In the genomic region with DNA sequence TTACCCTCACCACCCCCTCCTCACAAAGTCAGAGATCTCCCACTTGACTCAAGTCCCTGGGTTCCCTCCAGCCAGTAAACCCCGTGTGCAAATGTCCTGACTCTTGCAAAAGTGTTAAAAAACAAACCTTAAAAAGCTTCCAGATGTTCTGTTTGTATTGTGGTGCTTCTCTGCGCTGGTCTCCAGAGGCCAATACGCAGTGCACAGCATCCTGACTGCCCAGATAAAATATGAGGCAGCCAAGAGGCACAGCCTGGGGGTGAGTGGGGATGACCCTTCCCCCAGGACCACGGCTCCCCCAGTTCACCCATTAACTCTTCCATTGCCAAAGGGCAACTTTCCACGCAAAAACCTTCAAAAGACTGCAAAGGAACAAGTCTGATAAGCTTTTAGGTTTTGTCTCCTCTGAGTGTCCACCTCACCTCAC, we compare ENCODE assay signal across 15 cellular contexts.
DNase-seq lines count a peak whose midpoint lies in the region; ATAC-seq and TF ChIP-seq lines count a peak whose summit lies in the region.
"Had no signal": no experiment of that assay in that cellular context is flagged by ENCODE, and none has a peak within 500 bp of the region (broad histone marks: within the 10 kb centered on the region; RNA-seq: fewer than 3 reads in every experiment).

No MANE protein-coding gene starts in this region.

- H3K4me3 Mint-ChIP-seq in Caco-2 (ENCODE audit: unreplicated experiment) = peak overlapping the region; percentile 47
- peak overlapping the region; percentile 63 for H3K4me3 Mint-ChIP-seq in neural progenitor cell
- H3K4me3 Mint-ChIP-seq in GM23338 = no peak overlapping the region
- H3K4me3 Mint-ChIP-seq: CD4-positive, alpha-beta T cell had no signal

- intact Hi-C loops in Caco-2 (cut with micrococcal nuclease; ENCODE audit: unreplicated experiment) (loop anchor here (1.0 to 5.0 kb wide), 7 partner anchors 8 to 290 kb away; partner anchors contain the start of gene SOX9), dorsolateral prefrontal cortex (cut with DNase I) (no loop called here)

- H3K9ac ChIP-seq in neural progenitor cell = no peak overlapping the region

- H3K4me3 ChIP-seq in Caco-2 (ENCODE audit: low read depth, low read length) = no peak overlapping the region
- no peak overlapping the region for H3K4me3 ChIP-seq in fibroblast of villous mesenchyme (ENCODE audit: low read depth, low read length)
- no peak overlapping the region for H3K4me3 ChIP-seq in neural progenitor cell
- no peak overlapping the region for H3K4me3 ChIP-seq in GM23338
- no peak overlapping the region for H3K4me3 ChIP-seq in dorsolateral prefrontal cortex
- H3K4me3 ChIP-seq: SJSA1 had no signal

- H3K4me1 ChIP-seq in Caco-2 = peaks cover 64% of the 10 kb centered on the region
- H3K4me1 ChIP-seq in neural progenitor cell = peaks cover 18% of the 10 kb centered on the region
- no peaks in the 10 kb centered on the region for H3K4me1 ChIP-seq in GM23338 (ENCODE audit: insufficient read depth)

- BruUV-seq in Caco-2 (replicated peaks; lab: Mats Ljungman, UMichigan) = TSS peak; percentile 44

- H4K20me1 ChIP-seq in neural progenitor cell (ENCODE audit: low read depth) = no peaks in the 10 kb centered on the region
- H4K20me1 ChIP-seq in GM23338 (replicated peaks; ENCODE audit: insufficient read depth) = no peaks in the 10 kb centered on the region

- H3K27ac ChIP-seq in RWPE1 = peak overlapping the region; percentile 56
- no peak overlapping the region for H3K27ac ChIP-seq in neural progenitor cell
- no peak overlapping the region for H3K27ac ChIP-seq in GM23338 (ENCODE audit: low read depth)
- H3K27ac ChIP-seq in dorsolateral prefrontal cortex = no peak overlapping the region
- H3K27ac ChIP-seq: SJSA1 had no signal

- H3K27me3 Mint-ChIP-seq in Caco-2 (ENCODE audit: insufficient read depth, unreplicated experiment) = no peaks in the 10 kb centered on the region
- H3K27me3 Mint-ChIP-seq in neural progenitor cell (ENCODE audit: insufficient read depth, low read depth) = peaks cover 2% of the 10 kb centered on the region
- H3K27me3 Mint-ChIP-seq in GM23338 (ENCODE audit: insufficient read depth, low read depth, poor library complexity) = peaks cover 33% of the 10 kb centered on the region
- H3K27me3 Mint-ChIP-seq: CD4-positive, alpha-beta T cell had no signal

- H3K36me3 ChIP-seq in Caco-2 (ENCODE audit: control insufficient read depth, insufficient read depth, low read length) (peaks cover 4% of the 10 kb centered on the region; the same call in 1 of the 2 replicates), neural progenitor cell (no peaks in the 10 kb centered on the region), GM23338 (ENCODE audit: insufficient read depth) (0 out of 2 replicates have a peak, but pooled peaks cover 5% of the 10 kb centered on the region)

- H3K36me3 Mint-ChIP-seq in Caco-2 (ENCODE audit: insufficient read depth, unreplicated experiment) (peaks cover 58% of the 10 kb centered on the region), neural progenitor cell (no peaks in the 10 kb centered on the region), GM23338 (ENCODE audit: low read depth) (peaks cover 9% of the 10 kb centered on the region)

- peaks cover 9% of the 10 kb centered on the region; the same call in 1 of the 2 replicates for H3K9me3 ChIP-seq in Caco-2
- H3K9me3 ChIP-seq in neural progenitor cell (ENCODE audit: low read depth) = peaks cover 7% of the 10 kb centered on the region

- no peaks in the 10 kb centered on the region; the same call in 1 of the 2 replicates for H3K9me2 ChIP-seq in GM23338 (ENCODE audit: insufficient read depth)

- H3K27ac Mint-ChIP-seq in Caco-2 (ENCODE audit: unreplicated experiment) (peak overlapping the region; percentile 77), neural progenitor cell (no peak overlapping the region), GM23338 (no peak overlapping the region)
- H3K27ac Mint-ChIP-seq: CD4-positive, alpha-beta T cell had no signal

- H3K27me3 ChIP-seq in Caco-2 (replicated peaks; ENCODE audit: control insufficient read depth, insufficient read depth, low read length) (no peaks in the 10 kb centered on the region), neural progenitor cell (no peaks in the 10 kb centered on the region), GM23338 (ENCODE audit: insufficient read depth) (peaks cover 21% of the 10 kb centered on the region), dorsolateral prefrontal cortex (peaks cover 0 to 6% (median 0%) of the 10 kb centered on the region in 45 donors)
- H3K27me3 ChIP-seq: SJSA1 had no signal

- H3F3A ChIP-seq in neural progenitor cell (ENCODE audit: low read depth) (peaks cover 14% of the 10 kb centered on the region), GM23338 (replicated peaks; ENCODE audit: low read depth) (no peaks in the 10 kb centered on the region)

- peaks cover 38% of the 10 kb centered on the region for H3K4me1 Mint-ChIP-seq in Caco-2 (ENCODE audit: low read depth, unreplicated experiment)
- H3K4me1 Mint-ChIP-seq in neural progenitor cell = peaks cover 19% of the 10 kb centered on the region
- H3K4me1 Mint-ChIP-seq in GM23338 = peaks cover 17% of the 10 kb centered on the region

- peaks cover 13% of the 10 kb centered on the region for H3K9me3 Mint-ChIP-seq in Caco-2 (ENCODE audit: unreplicated experiment)
- H3K9me3 Mint-ChIP-seq in neural progenitor cell = peaks cover 14% of the 10 kb centered on the region
- H3K9me3 Mint-ChIP-seq in GM23338 = peaks cover 9% of the 10 kb centered on the region

- POLR2A ChIA-PET in Caco-2 (lab: Charles Lee) (interaction anchor here (1.3 kb wide), 1 partner anchor 292 kb away, joined by 5 read pairs; the partner anchor contains the start of gene SOX9), RWPE1 (lab: Yijun Ruan, JAX; ENCODE audit: low non-redundant PET) (interaction anchor here (0.5 kb wide), 1 partner anchor 23 kb away, joined by 5 read pairs; no protein-coding TSS in a partner anchor)

- TF ChIP-seq CTCF in Caco-2 (IDR thresholded peaks at IDR 0.05; ENCODE audit: insufficient read depth in 1 of 2, low read depth in 1 of 2, low read length in 1 of 2, severe bottlenecking in 1 of 2, unreplicated experiment in 1 of 2) (no peak), RWPE1 (conservative IDR thresholded peaks at IDR 0.05; ENCODE audit: low read depth) (no peak), fibroblast of villous mesenchyme (IDR thresholded peaks at IDR 0.05; ENCODE audit: insufficient read depth, low read depth, low read length) (no peak), neural progenitor cell (IDR thresholded peaks at IDR 0.05) (no peak), GM23338 (conservative IDR thresholded peaks at IDR 0.05; ENCODE audit: low read depth in 2 of 2) (no peak), dorsolateral prefrontal cortex (IDR thresholded peaks at IDR 0.05 in 54 of 56, conservative IDR thresholded peaks at IDR 0.05 in 2 of 56; ENCODE audit: low read depth in 1 of 56, partially characterized antibody in 56 of 56) (no peak)

- ATAC-seq in GM23338 (no peak), GM19397 (IDR thresholded peaks at IDR 0.05; ENCODE audit: unreplicated experiment) (no peak)

- H2AFZ ChIP-seq in neural progenitor cell (replicated peaks) (no peak overlapping the region), GM23338 (no peak overlapping the region)

- DNase-seq in Caco-2 = peak; percentile 58 to 59
- no peak for DNase-seq in RWPE1 (ENCODE audit: low spot score)
- DNase-seq in fibroblast of villous mesenchyme (ENCODE audit: low read depth) = peak; percentile 48
- no peak for DNase-seq in neural progenitor cell (ENCODE audit: low spot score)
- no peak for DNase-seq in GM23338 (ENCODE audit: low spot score)
- DNase-seq in retina = no peak
- DNase-seq in dorsolateral prefrontal cortex = no peak
- DNase-seq: CD4-positive, alpha-beta T cell; DMS79; KG1; NCI-H1048; NCI-H1436 treated with DMSO at 0.1 percent for 48 hours; NCI-H2081 had no signal

- CTCF ChIA-PET in Caco-2 (lab: Charles Lee) (interaction anchor here (0.8 kb wide), 1 partner anchor 13 kb away, joined by 3 read pairs; no protein-coding TSS in a partner anchor), RWPE1 (lab: Yijun Ruan, JAX) (no interaction called here)

- no peak overlapping the region for H3K4me2 ChIP-seq in neural progenitor cell
- H3K4me2 ChIP-seq in GM23338 = no peak overlapping the region

- H3K79me2 ChIP-seq in neural progenitor cell (ENCODE audit: low read depth) (no peaks in the 10 kb centered on the region), GM23338 (replicated peaks; ENCODE audit: insufficient read depth) (no peaks in the 10 kb centered on the region)

TF ChIP-seq in GM23338, 12 proteins besides CTCF, POLR2A, EP300 and RAD21:
- TF ChIP-seq CREB1 (CRISPR knock-in tag; IDR thresholded peaks at IDR 0.05; ENCODE audit: low read depth) (no peak), NANOG (IDR thresholded peaks at IDR 0.05; ENCODE audit: borderline replicate concordance) (no peak)
- TF ChIP-seq, protein P1, sequence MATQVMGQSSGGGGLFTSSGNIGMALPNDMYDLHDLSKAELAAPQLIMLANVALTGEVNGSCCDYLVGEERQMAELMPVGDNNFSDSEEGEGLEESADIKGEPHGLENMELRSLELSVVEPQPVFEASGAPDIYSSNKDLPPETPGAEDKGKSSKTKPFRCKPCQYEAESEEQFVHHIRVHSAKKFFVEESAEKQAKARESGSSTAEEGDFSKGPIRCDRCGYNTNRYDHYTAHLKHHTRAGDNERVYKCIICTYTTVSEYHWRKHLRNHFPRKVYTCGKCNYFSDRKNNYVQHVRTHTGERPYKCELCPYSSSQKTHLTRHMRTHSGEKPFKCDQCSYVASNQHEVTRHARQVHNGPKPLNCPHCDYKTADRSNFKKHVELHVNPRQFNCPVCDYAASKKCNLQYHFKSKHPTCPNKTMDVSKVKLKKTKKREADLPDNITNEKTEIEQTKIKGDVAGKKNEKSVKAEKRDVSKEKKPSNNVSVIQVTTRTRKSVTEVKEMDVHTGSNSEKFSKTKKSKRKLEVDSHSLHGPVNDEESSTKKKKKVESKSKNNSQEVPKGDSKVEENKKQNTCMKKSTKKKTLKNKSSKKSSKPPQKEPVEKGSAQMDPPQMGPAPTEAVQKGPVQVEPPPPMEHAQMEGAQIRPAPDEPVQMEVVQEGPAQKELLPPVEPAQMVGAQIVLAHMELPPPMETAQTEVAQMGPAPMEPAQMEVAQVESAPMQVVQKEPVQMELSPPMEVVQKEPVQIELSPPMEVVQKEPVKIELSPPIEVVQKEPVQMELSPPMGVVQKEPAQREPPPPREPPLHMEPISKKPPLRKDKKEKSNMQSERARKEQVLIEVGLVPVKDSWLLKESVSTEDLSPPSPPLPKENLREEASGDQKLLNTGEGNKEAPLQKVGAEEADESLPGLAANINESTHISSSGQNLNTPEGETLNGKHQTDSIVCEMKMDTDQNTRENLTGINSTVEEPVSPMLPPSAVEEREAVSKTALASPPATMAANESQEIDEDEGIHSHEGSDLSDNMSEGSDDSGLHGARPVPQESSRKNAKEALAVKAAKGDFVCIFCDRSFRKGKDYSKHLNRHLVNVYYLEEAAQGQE (IDR thresholded peaks at IDR 0.05; ENCODE audit: unreplicated experiment) = no peak

Comparison
In these comparisons a context has a peak if more than half of its experiments do, and no peak if none do; other contexts are left out.
1. DNase-seq: peak in Caco-2 (2 of 2) and fibroblast of villous mesenchyme (single experiment); none in RWPE1 (single experiment), neural progenitor cell (single experiment), GM23338 (single experiment), retina (single experiment) and dorsolateral prefrontal cortex (0 of 10).